ENCODE assay signal across 23 cellular contexts in the genomic region with DNA sequence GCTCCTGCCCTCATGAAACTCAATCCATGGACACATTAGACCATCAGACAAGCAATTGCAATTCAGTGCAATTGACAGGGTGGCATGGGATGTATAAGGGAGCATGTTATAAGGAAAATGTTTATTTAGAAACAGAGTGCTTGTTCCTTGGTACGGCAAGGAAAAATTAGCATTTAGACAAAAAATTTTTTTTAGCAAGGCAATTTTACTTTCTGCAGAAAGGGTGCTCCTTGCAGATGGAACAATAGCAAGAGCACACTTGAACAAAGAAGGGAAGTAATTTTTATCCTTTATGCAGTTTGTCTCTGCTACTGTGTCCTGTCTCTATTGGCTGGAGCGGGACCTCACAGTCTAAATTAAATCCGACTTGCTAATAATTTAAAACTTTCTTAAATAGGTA.
"Had no signal": no experiment of that assay in that cellular context is flagged by ENCODE, and none has a peak within 500 bp of the region (broad histone marks: within the 10 kb centered on the region; RNA-seq: fewer than 3 reads in every experiment).

No MANE protein-coding gene starts in this region.

- ATAC-seq: left colon; left lung; lower lobe of right lung; naive thymus-derived CD8-positive, alpha-beta T cell; pancreas; stimulated activated effector memory CD8-positive, alpha-beta T cell treated with anti-CD3 and anti-CD28 coated beads, Interleukin-12 subunit alpha, Interleukin-12 subunit beta, amount 100 ng/mL, for 72 hours had no signal

- H3K4me1 ChIP-seq: left lung, lower lobe of right lung, pancreas, suprapubic skin, upper lobe of right lung had no signal

- H3K4me3 ChIP-seq: left lung, lower lobe of right lung, pancreas, psoas muscle, skin epidermis, spleen, suprapubic skin, thoracic aorta, tibial artery, upper lobe of right lung had no signal

- H3K27ac ChIP-seq: left lung, lower lobe of right lung, pancreas, psoas muscle, skin epidermis, spleen, suprapubic skin, thoracic aorta, upper lobe of right lung had no signal

- DNase-seq: hypothalamus; immature natural killer cell; kidney; left colon; left lung; lower lobe of right lung; mammary epithelial cell; mesenchymal stem cell; naive thymus-derived CD8-positive, alpha-beta T cell; pancreas; stimulated activated CD4-positive, alpha-beta T cell treated with anti-CD3 and anti-CD28 coated beads, Interleukin-4, amount 100 ng/mL, for 24 hours; stimulated activated naive CD4-positive, alpha-beta T cell; tibial artery; trophoblast cell; upper lobe of right lung had no signal

- H3K36me3 ChIP-seq: left lung, lower lobe of right lung, pancreas, spleen, suprapubic skin, thoracic aorta, tibial artery, upper lobe of right lung had no signal

- H3K9me3 ChIP-seq: pancreas, psoas muscle, suprapubic skin had no signal

- H3K27me3 ChIP-seq: left lung, pancreas, spleen, suprapubic skin, tibial artery, upper lobe of right lung had no signal

- FAIRE-seq: islet of Langerhans, kidney, pancreas, urothelium cell line had no signal
